ENCODE assay signal across 1 cellular context in the genomic region with DNA sequence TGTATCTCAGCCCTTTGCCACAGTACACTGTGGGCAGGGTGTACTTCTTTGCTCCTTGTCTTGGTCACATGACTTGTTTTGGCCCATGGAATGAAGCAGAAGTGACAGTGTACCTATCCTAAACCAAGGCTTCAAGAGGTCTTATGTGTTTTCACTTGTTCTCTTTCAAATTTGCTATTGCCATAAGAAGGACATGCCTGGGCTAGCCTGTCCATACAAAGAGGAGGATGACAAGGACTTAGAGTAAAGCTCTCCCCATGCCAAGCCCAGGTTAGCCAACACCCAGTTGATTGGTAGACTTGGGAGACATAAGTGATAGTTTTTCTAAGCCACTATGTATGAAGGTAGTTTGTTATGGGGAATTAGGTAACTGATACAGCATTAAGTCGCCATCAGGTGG.
TF ChIP-seq lines count a peak whose summit lies in the region.

No MANE protein-coding gene starts in this region.

TF ChIP-seq in IMR-90, 13 proteins besides CTCF, POLR2A, EP300 and RAD21:
- TF ChIP-seq NFE2L2 (IDR thresholded peaks at IDR 0.05; ENCODE audit: low read depth, low read length) (no peak), CHD1 (IDR thresholded peaks at IDR 0.05; ENCODE audit: low read depth, low read length) (no peak), MAZ (IDR thresholded peaks at IDR 0.05; ENCODE audit: borderline replicate concordance, low read depth, low read length) (no peak), ELK1 (IDR thresholded peaks at IDR 0.05; ENCODE audit: borderline replicate concordance, low read depth, low read length) (no peak)
